ENCODE assay signal across 22 cellular contexts in genomic region chr1:170134126-170134525, GRCh38. TPM values are rescaled to one million over a fixed set of nuclear protein-coding genes. Genes with fewer than 3 reads are reported as not detected.
A peak's percentile ranks its signal among the peaks of the same experiment; 100 is the strongest.
DNase-seq lines count a peak whose midpoint lies in the region; ATAC-seq and TF ChIP-seq lines count a peak whose summit lies in the region.
"Had no signal": no experiment of that assay in that cellular context is flagged by ENCODE, and none has a peak within 500 bp of the region (broad histone marks: within the 10 kb centered on the region; RNA-seq: fewer than 3 reads in every experiment).

No MANE protein-coding gene starts in this region.

- H3K27me3 ChIP-seq in aorta (ENCODE audit: control insufficient read depth in 1 of 2, insufficient read depth in 2 of 2, low read length in 1 of 2) (no peaks in the 10 kb centered on the region), smooth muscle cell (ENCODE audit: low read depth) (no peaks in the 10 kb centered on the region)

- no peaks in the 10 kb centered on the region for H3F3A ChIP-seq in smooth muscle cell (ENCODE audit: low read depth)

- peak; percentile 23 for DNase-seq in GM03348 (ENCODE audit: low spot score)
- DNase-seq in aorta = no peak
- no peak for DNase-seq in smooth muscle cell (lab: John Stamatoyannopoulos, UW; ENCODE audit: unreplicated experiment)
- no peak for DNase-seq in chondrocyte (ENCODE audit: low spot score)
- DNase-seq in medulla oblongata (ENCODE audit: extremely low spot score) = no peak
- DNase-seq: AML-193; C1 segment of cervical spinal cord; CD8-positive, alpha-beta T cell; Karpas-422; MV-4-11; NCI-H1417; NCI-H1694 treated with DMSO at 0.1 percent for 48 hours; NCI-H2081 treated with DMSO at 0.1 percent for 48 hours; NCI-H526 treated with DMSO at 0.1 percent for 48 hours; PC-9; RPMI8226; SHP77 had no signal

- no peak overlapping the region for H2AFZ ChIP-seq in smooth muscle cell (ENCODE audit: low read depth)
- H2AFZ ChIP-seq: PC-9 had no signal

- peaks cover 15% of the 10 kb centered on the region for H3K4me1 Mint-ChIP-seq in brain
- H3K4me1 Mint-ChIP-seq in nephron = peaks cover 64% of the 10 kb centered on the region
- no peaks in the 10 kb centered on the region for H3K4me1 Mint-ChIP-seq in chondrocyte (ENCODE audit: low read depth)

- TF ChIP-seq CTCF in brain (conservative IDR thresholded peaks at IDR 0.05) (no peak), nephron (IDR thresholded peaks at IDR 0.05; ENCODE audit: unreplicated experiment in 3 of 3) (no peak), smooth muscle cell (IDR thresholded peaks at IDR 0.05; ENCODE audit: borderline replicate concordance, insufficient read depth, poor library complexity, severe bottlenecking) (no peak), chondrocyte (IDR thresholded peaks at IDR 0.05) (no peak)

- H3K36me3 ChIP-seq in aorta (ENCODE audit: control insufficient read depth in 1 of 2, insufficient read depth in 2 of 2, low read length in 1 of 2) (no peaks in the 10 kb centered on the region), smooth muscle cell (ENCODE audit: low read depth) (no peaks in the 10 kb centered on the region)

- H3K27ac Mint-ChIP-seq in brain = peak overlapping the region in 3 of 5 experiments; percentile 8 to 19 (median 15)
- peak overlapping the region; percentile 64 to 86 (median 79) for H3K27ac Mint-ChIP-seq in nephron
- H3K27ac Mint-ChIP-seq in chondrocyte (ENCODE audit: unreplicated experiment) = no peak overlapping the region
- H3K27ac Mint-ChIP-seq: CD8-positive, alpha-beta T cell had no signal

- H3K9ac ChIP-seq in smooth muscle cell (ENCODE audit: low read depth) = no peak overlapping the region

- H3K27ac ChIP-seq in aorta (ENCODE audit: low read depth in 1 of 2, low read length in 2 of 2) (no peak overlapping the region), smooth muscle cell (ENCODE audit: low read depth) (no peak overlapping the region)
- H3K27ac ChIP-seq: PC-9 had no signal

- H3K4me1 ChIP-seq in aorta (ENCODE audit: control insufficient read depth in 1 of 2, insufficient read depth in 2 of 2, low read length in 2 of 2) = no peaks in the 10 kb centered on the region
- H3K4me1 ChIP-seq in smooth muscle cell (ENCODE audit: low read depth) = no peaks in the 10 kb centered on the region

- H3K9me3 ChIP-seq in aorta (ENCODE audit: control insufficient read depth, low read length) (no peaks in the 10 kb centered on the region), smooth muscle cell (replicated peaks; ENCODE audit: low read depth) (no peaks in the 10 kb centered on the region)

- no peaks in the 10 kb centered on the region for H4K20me1 ChIP-seq in smooth muscle cell (ENCODE audit: low read depth)

- H3K4me3 Mint-ChIP-seq in brain = no peak overlapping the region
- H3K4me3 Mint-ChIP-seq in nephron = no peak overlapping the region
- H3K4me3 Mint-ChIP-seq in chondrocyte (ENCODE audit: unreplicated experiment) = no peak overlapping the region
- H3K4me3 Mint-ChIP-seq: CD8-positive, alpha-beta T cell had no signal

- H3K36me3 Mint-ChIP-seq in brain (no peaks in the 10 kb centered on the region), nephron (ENCODE audit: low read depth) (no peaks in the 10 kb centered on the region), chondrocyte (ENCODE audit: low read depth) (no peaks in the 10 kb centered on the region)
- H3K36me3 Mint-ChIP-seq: CD8-positive, alpha-beta T cell had no signal

- no peaks in the 10 kb centered on the region for H3K79me2 ChIP-seq in smooth muscle cell (ENCODE audit: low read depth)

- H3K9me3 Mint-ChIP-seq in brain (peaks cover 0 to 2% (median 0%) of the 10 kb centered on the region in 5 experiments), nephron (no peaks in the 10 kb centered on the region), chondrocyte (ENCODE audit: low read depth) (no peaks in the 10 kb centered on the region)
- H3K9me3 Mint-ChIP-seq: CD8-positive, alpha-beta T cell had no signal

- H3K4me3 ChIP-seq in aorta (ENCODE audit: low read length in 2 of 2) (no peak overlapping the region), smooth muscle cell (no peak overlapping the region)
- H3K4me3 ChIP-seq: PC-9 had no signal

- 70 to 80% methylated on average over 2 of the region's 2 CpGs for WGBS in aorta, 2 donors
- 19% methylated on average over 2 of the region's 2 CpGs for WGBS in smooth muscle cell (ENCODE audit: low lambda C conversion rate)

- no peak overlapping the region for H3K4me2 ChIP-seq in smooth muscle cell
- H3K4me2 ChIP-seq: PC-9 had no signal

- H3K27me3 Mint-ChIP-seq in brain (peaks cover 3% of the 10 kb centered on the region), nephron (ENCODE audit: low read depth) (no peaks in the 10 kb centered on the region), chondrocyte (ENCODE audit: low read depth) (no peaks in the 10 kb centered on the region)

- intact Hi-C loops in aorta (cut with DNase I) = no loop called here

- peak; percentile 73 for ATAC-seq in aorta (ENCODE audit: low FRiP score)
- ATAC-seq: CD8-positive, alpha-beta T cell had no signal

RNA-seq across cellular contexts. Expression of gene NTMT2, which starts 11.6 kb away (rescaled TPM):
- 0.59 TPM for polyA plus RNA-seq in brain (ENCODE audit: insufficient read depth, low read depth, low replicate concordance)
- total RNA-seq in aorta = not detected
- polyA plus RNA-seq in aorta = not detected
- not detected in 2 replicates for total RNA-seq in smooth muscle cell
- polyA plus RNA-seq in smooth muscle cell = 0.21 and 0.69 TPM in 2 replicates
- total RNA-seq in chondrocyte = not detected in 3 replicates
- total RNA-seq: CD8-positive, alpha-beta T cell; G401; H4; M059J; PC-9 had no signal

RNA-seq across cellular contexts. Expression of gene KIFAP3, which starts 59.6 kb away (rescaled TPM):
- polyA plus RNA-seq in brain (ENCODE audit: insufficient read depth, low read depth, low replicate concordance) (63.7 TPM), aorta (10 to 100 TPM in 1 of 2 donors, 1 to 10 TPM in 1; 7.6 to 14.7 TPM), smooth muscle cell (29.3 and 37.1 TPM in 2 replicates)
- total RNA-seq in aorta (10 to 100 TPM; 36.0 to 38.7 TPM), smooth muscle cell (55.3 and 56.0 TPM in 2 replicates), chondrocyte (24.0 to 31.9 TPM (median 25.5 TPM) in 3 replicates)
